ENCODE assay signal across 4 cellular contexts in the genomic region with DNA sequence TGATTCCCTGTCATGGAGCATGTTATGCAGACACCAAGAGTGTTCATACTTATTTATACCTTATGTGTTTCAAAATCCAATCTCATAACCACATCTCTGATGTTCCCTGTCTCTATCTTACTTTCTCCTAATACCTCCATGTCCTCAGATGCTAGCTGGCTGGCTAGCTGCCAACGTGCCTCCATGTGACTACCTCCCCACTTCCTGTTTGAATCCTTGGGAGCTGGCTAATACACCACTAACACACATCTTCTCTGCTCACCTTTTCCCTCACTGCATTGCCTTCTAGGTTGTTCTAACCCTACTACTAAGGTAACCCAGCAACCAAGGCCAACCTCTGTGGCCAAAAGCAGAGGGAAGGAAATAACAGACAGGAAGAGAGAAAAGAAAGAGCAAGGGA.
A peak's percentile ranks its signal among the peaks of the same experiment; 100 is the strongest.
TF ChIP-seq lines count a peak whose summit lies in the region.

No MANE protein-coding gene starts in this region.

TF ChIP-seq in SK-N-SH, 30 proteins besides CTCF, POLR2A, EP300 and RAD21:
- TF ChIP-seq NFIC (IDR thresholded peaks at IDR 0.05; ENCODE audit: borderline replicate concordance) = no peak
- TF ChIP-seq, protein P1, sequence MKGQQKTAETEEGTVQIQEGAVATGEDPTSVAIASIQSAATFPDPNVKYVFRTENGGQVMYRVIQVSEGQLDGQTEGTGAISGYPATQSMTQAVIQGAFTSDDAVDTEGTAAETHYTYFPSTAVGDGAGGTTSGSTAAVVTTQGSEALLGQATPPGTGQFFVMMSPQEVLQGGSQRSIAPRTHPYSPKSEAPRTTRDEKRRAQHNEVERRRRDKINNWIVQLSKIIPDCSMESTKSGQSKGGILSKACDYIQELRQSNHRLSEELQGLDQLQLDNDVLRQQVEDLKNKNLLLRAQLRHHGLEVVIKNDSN (IDR thresholded peaks at IDR 0.05; ENCODE audit: borderline replicate concordance, low read depth) = peak; percentile 43; the same call in 1 of the 2 replicates

TF ChIP-seq in SK-N-SH treated with all-trans-retinoic acid at 6 μM for 48 hours, 23 proteins besides CTCF, POLR2A, EP300 and RAD21 (continues in another document):
- no peak for TF ChIP-seq ESRRG (CRISPR knock-in tag; IDR thresholded peaks at IDR 0.05)
- TF ChIP-seq CSDC2 (CRISPR knock-in tag; IDR thresholded peaks at IDR 0.05) = no peak
- TF ChIP-seq ZNF8 (CRISPR knock-in tag; IDR thresholded peaks at IDR 0.05) = no peak
- TF ChIP-seq, protein P2, sequence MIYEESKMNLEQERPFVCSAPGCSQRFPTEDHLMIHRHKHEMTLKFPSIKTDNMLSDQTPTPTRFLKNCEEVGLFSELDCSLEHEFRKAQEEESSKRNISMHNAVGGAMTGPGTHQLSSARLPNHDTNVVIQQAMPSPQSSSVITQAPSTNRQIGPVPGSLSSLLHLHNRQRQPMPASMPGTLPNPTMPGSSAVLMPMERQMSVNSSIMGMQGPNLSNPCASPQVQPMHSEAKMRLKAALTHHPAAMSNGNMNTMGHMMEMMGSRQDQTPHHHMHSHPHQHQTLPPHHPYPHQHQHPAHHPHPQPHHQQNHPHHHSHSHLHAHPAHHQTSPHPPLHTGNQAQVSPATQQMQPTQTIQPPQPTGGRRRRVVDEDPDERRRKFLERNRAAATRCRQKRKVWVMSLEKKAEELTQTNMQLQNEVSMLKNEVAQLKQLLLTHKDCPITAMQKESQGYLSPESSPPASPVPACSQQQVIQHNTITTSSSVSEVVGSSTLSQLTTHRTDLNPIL (CRISPR knock-in tag; IDR thresholded peaks at IDR 0.05; ENCODE audit: low read depth) = no peak
- no peak for TF ChIP-seq ZC3H10 (CRISPR knock-in tag; IDR thresholded peaks at IDR 0.05)
- no peak for TF ChIP-seq SNAI2 (CRISPR knock-in tag; IDR thresholded peaks at IDR 0.05)
- no peak for TF ChIP-seq ARNTL (CRISPR knock-in tag; IDR thresholded peaks at IDR 0.05; ENCODE audit: borderline replicate concordance, low read depth)
- no peak for TF ChIP-seq OSR1 (CRISPR knock-in tag; IDR thresholded peaks at IDR 0.05)
- no peak for TF ChIP-seq ZNF70 (CRISPR knock-in tag; IDR thresholded peaks at IDR 0.05)
- no peak for TF ChIP-seq ZFP3 (CRISPR knock-in tag; IDR thresholded peaks at IDR 0.05)
- TF ChIP-seq, protein P3, sequence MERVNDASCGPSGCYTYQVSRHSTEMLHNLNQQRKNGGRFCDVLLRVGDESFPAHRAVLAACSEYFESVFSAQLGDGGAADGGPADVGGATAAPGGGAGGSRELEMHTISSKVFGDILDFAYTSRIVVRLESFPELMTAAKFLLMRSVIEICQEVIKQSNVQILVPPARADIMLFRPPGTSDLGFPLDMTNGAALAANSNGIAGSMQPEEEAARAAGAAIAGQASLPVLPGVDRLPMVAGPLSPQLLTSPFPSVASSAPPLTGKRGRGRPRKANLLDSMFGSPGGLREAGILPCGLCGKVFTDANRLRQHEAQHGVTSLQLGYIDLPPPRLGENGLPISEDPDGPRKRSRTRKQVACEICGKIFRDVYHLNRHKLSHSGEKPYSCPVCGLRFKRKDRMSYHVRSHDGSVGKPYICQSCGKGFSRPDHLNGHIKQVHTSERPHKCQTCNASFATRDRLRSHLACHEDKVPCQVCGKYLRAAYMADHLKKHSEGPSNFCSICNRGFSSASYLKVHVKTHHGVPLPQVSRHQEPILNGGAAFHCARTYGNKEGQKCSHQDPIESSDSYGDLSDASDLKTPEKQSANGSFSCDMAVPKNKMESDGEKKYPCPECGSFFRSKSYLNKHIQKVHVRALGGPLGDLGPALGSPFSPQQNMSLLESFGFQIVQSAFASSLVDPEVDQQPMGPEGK (CRISPR knock-in tag; IDR thresholded peaks at IDR 0.05; ENCODE audit: borderline replicate concordance) = no peak
- TF ChIP-seq, protein P4, sequence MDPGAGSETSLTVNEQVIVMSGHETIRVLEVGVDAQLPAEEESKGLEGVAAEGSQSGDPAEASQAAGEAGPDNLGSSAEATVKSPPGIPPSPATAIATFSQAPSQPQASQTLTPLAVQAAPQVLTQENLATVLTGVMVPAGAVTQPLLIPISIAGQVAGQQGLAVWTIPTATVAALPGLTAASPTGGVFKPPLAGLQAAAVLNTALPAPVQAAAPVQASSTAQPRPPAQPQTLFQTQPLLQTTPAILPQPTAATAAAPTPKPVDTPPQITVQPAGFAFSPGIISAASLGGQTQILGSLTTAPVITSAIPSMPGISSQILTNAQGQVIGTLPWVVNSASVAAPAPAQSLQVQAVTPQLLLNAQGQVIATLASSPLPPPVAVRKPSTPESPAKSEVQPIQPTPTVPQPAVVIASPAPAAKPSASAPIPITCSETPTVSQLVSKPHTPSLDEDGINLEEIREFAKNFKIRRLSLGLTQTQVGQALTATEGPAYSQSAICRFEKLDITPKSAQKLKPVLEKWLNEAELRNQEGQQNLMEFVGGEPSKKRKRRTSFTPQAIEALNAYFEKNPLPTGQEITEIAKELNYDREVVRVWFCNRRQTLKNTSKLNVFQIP (CRISPR knock-in tag; IDR thresholded peaks at IDR 0.05; ENCODE audit: borderline replicate concordance, low read depth) = no peak

TF ChIP-seq in GM12891, 5 proteins besides CTCF, POLR2A, EP300 and RAD21:
- TF ChIP-seq TAF1 (IDR thresholded peaks at IDR 0.05; ENCODE audit: low read depth, low read length) = no peak
- no peak for TF ChIP-seq POLR2AphosphoS5 (IDR thresholded peaks at IDR 0.05; ENCODE audit: low read depth, low read length)
- TF ChIP-seq SPI1 (IDR thresholded peaks at IDR 0.05; ENCODE audit: low read depth, low read length) = no peak
- TF ChIP-seq PAX5 (IDR thresholded peaks at IDR 0.05; ENCODE audit: insufficient read depth, low read length, severe bottlenecking) = no peak
- TF ChIP-seq POU2F2 (IDR thresholded peaks at IDR 0.05; ENCODE audit: low read depth, low read length) = no peak

TF ChIP-seq in HepG2, 621 proteins besides CTCF, POLR2A, EP300 and RAD21:
- TF ChIP-seq MED13 (CRISPR knock-in tag; IDR thresholded peaks at IDR 0.05) = no peak
- no peak for TF ChIP-seq FOXJ3 (CRISPR knock-in tag; IDR thresholded peaks at IDR 0.05; ENCODE audit: borderline replicate concordance)
- TF ChIP-seq ZBTB42 (CRISPR knock-in tag; IDR thresholded peaks at IDR 0.05) = no peak
- TF ChIP-seq HDAC2 (CRISPR knock-in tag; IDR thresholded peaks at IDR 0.05) = no peak
- TF ChIP-seq NCOA5 (CRISPR knock-in tag; IDR thresholded peaks at IDR 0.05) = no peak
- no peak for TF ChIP-seq NFKBIZ (CRISPR knock-in tag; IDR thresholded peaks at IDR 0.05)
- TF ChIP-seq, protein P5, sequence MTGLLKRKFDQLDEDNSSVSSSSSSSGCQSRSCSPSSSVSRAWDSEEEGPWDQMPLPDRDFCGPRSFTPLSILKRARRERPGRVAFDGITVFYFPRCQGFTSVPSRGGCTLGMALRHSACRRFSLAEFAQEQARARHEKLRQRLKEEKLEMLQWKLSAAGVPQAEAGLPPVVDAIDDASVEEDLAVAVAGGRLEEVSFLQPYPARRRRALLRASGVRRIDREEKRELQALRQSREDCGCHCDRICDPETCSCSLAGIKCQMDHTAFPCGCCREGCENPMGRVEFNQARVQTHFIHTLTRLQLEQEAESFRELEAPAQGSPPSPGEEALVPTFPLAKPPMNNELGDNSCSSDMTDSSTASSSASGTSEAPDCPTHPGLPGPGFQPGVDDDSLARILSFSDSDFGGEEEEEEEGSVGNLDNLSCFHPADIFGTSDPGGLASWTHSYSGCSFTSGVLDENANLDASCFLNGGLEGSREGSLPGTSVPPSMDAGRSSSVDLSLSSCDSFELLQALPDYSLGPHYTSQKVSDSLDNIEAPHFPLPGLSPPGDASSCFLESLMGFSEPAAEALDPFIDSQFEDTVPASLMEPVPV (CRISPR knock-in tag; IDR thresholded peaks at IDR 0.05) = no peak
- no peak for TF ChIP-seq ZNF589 (CRISPR knock-in tag; conservative IDR thresholded peaks at IDR 0.05)
- TF ChIP-seq ZBTB3 (CRISPR knock-in tag; IDR thresholded peaks at IDR 0.05; ENCODE audit: borderline replicate concordance, low read depth) = no peak
- no peak for TF ChIP-seq ARNT (IDR thresholded peaks at IDR 0.05)
- TF ChIP-seq, protein P6, sequence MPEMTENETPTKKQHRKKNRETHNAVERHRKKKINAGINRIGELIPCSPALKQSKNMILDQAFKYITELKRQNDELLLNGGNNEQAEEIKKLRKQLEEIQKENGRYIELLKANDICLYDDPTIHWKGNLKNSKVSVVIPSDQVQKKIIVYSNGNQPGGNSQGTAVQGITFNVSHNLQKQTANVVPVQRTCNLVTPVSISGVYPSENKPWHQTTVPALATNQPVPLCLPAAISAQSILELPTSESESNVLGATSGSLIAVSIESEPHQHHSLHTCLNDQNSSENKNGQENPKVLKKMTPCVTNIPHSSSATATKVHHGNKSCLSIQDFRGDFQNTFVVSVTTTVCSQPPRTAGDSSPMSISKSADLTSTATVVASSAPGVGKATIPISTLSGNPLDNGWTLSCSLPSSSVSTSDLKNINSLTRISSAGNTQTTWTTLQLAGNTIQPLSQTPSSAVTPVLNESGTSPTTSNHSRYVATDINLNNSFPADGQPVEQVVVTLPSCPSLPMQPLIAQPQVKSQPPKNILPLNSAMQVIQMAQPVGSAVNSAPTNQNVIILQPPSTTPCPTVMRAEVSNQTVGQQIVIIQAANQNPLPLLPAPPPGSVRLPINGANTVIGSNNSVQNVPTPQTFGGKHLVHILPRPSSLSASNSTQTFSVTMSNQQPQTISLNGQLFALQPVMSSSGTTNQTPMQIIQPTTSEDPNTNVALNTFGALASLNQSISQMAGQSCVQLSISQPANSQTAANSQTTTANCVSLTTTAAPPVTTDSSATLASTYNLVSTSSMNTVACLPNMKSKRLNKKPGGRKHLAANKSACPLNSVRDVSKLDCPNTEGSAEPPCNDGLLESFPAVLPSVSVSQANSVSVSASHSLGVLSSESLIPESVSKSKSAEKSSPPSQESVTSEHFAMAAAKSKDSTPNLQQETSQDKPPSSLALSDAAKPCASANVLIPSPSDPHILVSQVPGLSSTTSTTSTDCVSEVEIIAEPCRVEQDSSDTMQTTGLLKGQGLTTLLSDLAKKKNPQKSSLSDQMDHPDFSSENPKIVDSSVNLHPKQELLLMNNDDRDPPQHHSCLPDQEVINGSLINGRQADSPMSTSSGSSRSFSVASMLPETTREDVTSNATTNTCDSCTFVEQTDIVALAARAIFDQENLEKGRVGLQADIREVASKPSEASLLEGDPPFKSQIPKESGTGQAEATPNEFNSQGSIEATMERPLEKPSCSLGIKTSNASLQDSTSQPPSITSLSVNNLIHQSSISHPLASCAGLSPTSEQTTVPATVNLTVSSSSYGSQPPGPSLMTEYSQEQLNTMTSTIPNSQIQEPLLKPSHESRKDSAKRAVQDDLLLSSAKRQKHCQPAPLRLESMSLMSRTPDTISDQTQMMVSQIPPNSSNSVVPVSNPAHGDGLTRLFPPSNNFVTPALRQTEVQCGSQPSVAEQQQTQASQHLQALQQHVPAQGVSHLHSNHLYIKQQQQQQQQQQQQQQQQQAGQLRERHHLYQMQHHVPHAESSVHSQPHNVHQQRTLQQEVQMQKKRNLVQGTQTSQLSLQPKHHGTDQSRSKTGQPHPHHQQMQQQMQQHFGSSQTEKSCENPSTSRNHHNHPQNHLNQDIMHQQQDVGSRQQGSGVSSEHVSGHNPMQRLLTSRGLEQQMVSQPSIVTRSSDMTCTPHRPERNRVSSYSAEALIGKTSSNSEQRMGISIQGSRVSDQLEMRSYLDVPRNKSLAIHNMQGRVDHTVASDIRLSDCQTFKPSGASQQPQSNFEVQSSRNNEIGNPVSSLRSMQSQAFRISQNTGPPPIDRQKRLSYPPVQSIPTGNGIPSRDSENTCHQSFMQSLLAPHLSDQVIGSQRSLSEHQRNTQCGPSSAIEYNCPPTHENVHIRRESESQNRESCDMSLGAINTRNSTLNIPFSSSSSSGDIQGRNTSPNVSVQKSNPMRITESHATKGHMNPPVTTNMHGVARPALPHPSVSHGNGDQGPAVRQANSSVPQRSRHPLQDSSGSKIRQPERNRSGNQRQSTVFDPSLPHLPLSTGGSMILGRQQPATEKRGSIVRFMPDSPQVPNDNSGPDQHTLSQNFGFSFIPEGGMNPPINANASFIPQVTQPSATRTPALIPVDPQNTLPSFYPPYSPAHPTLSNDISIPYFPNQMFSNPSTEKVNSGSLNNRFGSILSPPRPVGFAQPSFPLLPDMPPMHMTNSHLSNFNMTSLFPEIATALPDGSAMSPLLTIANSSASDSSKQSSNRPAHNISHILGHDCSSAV (CRISPR knock-in tag; IDR thresholded peaks at IDR 0.05; ENCODE audit: borderline replicate concordance) = no peak
- TF ChIP-seq ATF7 (IDR thresholded peaks at IDR 0.05) = no peak
- no peak for TF ChIP-seq ATF7 (CRISPR knock-in tag; IDR thresholded peaks at IDR 0.05)
